In genomic region chr1:201127755-201128455, GRCh38 we compare ENCODE assay signal across 23 cellular contexts. TPM values are rescaled to one million over a fixed set of nuclear protein-coding genes. Genes with fewer than 3 reads are reported as not detected.
DNase-seq lines count a peak whose midpoint lies in the region; ATAC-seq, FAIRE-seq and TF ChIP-seq lines count a peak whose summit lies in the region.
"Had no signal": no experiment of that assay in that cellular context is flagged by ENCODE, and none has a peak within 500 bp of the region (broad histone marks: within the 10 kb centered on the region; RNA-seq: fewer than 3 reads in every experiment).

No MANE protein-coding gene starts in this region.

- no peak overlapping the region for H3K9ac ChIP-seq in kidney (ENCODE audit: low read length in 2 of 2)

- no peaks in the 10 kb centered on the region for H3K9me3 Mint-ChIP-seq in stimulated activated naive CD8-positive, alpha-beta T cell treated with anti-CD3 and anti-CD28 coated beads, Interleukin-15, amount 100 ng/mL, for 72 hours
- no peaks in the 10 kb centered on the region for H3K9me3 Mint-ChIP-seq in activated CD8-positive, alpha-beta T cell treated with anti-CD3 and anti-CD28 coated beads, Interleukin-2, amount 10 ng/mL, durations not matched to agents 7 days and 5 days (ENCODE audit: insufficient read depth)

- H3K36me3 ChIP-seq in WERI-Rb-1: peaks cover 1% of the 10 kb centered on the region; the same call in 1 of the 2 replicates
- H3K36me3 ChIP-seq in kidney (ENCODE audit: control insufficient read depth in 1 of 2, insufficient read depth in 2 of 2, low read length in 2 of 2): no peaks in the 10 kb centered on the region
- H3K36me3 ChIP-seq: esophagus squamous epithelium, Peyer's patch had no signal

- no peak for FAIRE-seq in kidney (lab: Jason Lieb, UNC)
- FAIRE-seq: GM12891, K562, keratinocyte had no signal

- no peaks in the 10 kb centered on the region for H3K4me1 Mint-ChIP-seq in stimulated activated naive CD8-positive, alpha-beta T cell treated with anti-CD3 and anti-CD28 coated beads, Interleukin-15, amount 100 ng/mL, for 72 hours
- H3K4me1 Mint-ChIP-seq in activated CD8-positive, alpha-beta T cell treated with anti-CD3 and anti-CD28 coated beads, Interleukin-2, amount 10 ng/mL, durations not matched to agents 7 days and 5 days (ENCODE audit: low read depth): no peaks in the 10 kb centered on the region
- H3K4me1 Mint-ChIP-seq: neural crest cell had no signal

- no peaks in the 10 kb centered on the region for H3K27me3 ChIP-seq in WERI-Rb-1 (ENCODE audit: insufficient read depth, low read depth, severe bottlenecking)
- H3K27me3 ChIP-seq: Peyer's patch had no signal

- H3K27me3 Mint-ChIP-seq in stimulated activated naive CD8-positive, alpha-beta T cell treated with anti-CD3 and anti-CD28 coated beads, Interleukin-15, amount 100 ng/mL, for 72 hours: peaks cover 9% of the 10 kb centered on the region
- H3K27me3 Mint-ChIP-seq in activated CD8-positive, alpha-beta T cell treated with anti-CD3 and anti-CD28 coated beads, Interleukin-2, amount 10 ng/mL, durations not matched to agents 7 days and 5 days (ENCODE audit: low read depth): peaks cover 9% of the 10 kb centered on the region

- intact Hi-C loops in kidney (cut with DNase I): no loop called here

- no peaks in the 10 kb centered on the region for H3K4me1 ChIP-seq in kidney (ENCODE audit: control insufficient read depth in 1 of 2, insufficient read depth in 1 of 2, low read depth in 1 of 2, low read length in 2 of 2)

- H3K27ac ChIP-seq in WERI-Rb-1 (peak overlapping the region; percentile 25), kidney (ENCODE audit: low read depth in 2 of 2, low read length in 2 of 2) (no peak overlapping the region)
- H3K27ac ChIP-seq: esophagus squamous epithelium, HL-60, Peyer's patch had no signal

- no peaks in the 10 kb centered on the region for H3K9me3 ChIP-seq in WERI-Rb-1 (ENCODE audit: severe bottlenecking)
- H3K9me3 ChIP-seq in kidney (ENCODE audit: control insufficient read depth in 1 of 2, low read length in 2 of 2): no peaks in the 10 kb centered on the region
- H3K9me3 ChIP-seq: esophagus squamous epithelium, Peyer's patch, stomach had no signal

- H3K4me3 ChIP-seq in WERI-Rb-1 (ENCODE audit: low read depth, low read length): no peak overlapping the region
- H3K4me3 ChIP-seq in kidney (ENCODE audit: low read length in 2 of 2): no peak overlapping the region
- H3K4me3 ChIP-seq: esophagus squamous epithelium, K562, Peyer's patch, stomach had no signal

- H3K4me3 Mint-ChIP-seq in stimulated activated naive CD8-positive, alpha-beta T cell treated with anti-CD3 and anti-CD28 coated beads, Interleukin-15, amount 100 ng/mL, for 72 hours: no peak overlapping the region
- H3K4me3 Mint-ChIP-seq in activated CD8-positive, alpha-beta T cell treated with anti-CD3 and anti-CD28 coated beads, Interleukin-2, amount 10 ng/mL, durations not matched to agents 7 days and 5 days: no peak overlapping the region
- H3K4me3 Mint-ChIP-seq: activated naive CD8-positive, alpha-beta T cell; neural crest cell had no signal

- POLR2A ChIA-PET in activated CD8-positive, alpha-beta T cell treated with anti-CD3 and anti-CD28 coated beads, Interleukin-2, amount 10 ng/mL, durations not matched to agents 7 days and 5 days (lab: Charles Lee): no interaction called here

- CTCF ChIA-PET in activated CD8-positive, alpha-beta T cell treated with anti-CD3 and anti-CD28 coated beads, Interleukin-2, amount 10 ng/mL, durations not matched to agents 7 days and 5 days (lab: Charles Lee): interaction anchor here (0.9 kb wide), 1 partner anchor 9 kb away, joined by 3 read pairs; no protein-coding TSS in a partner anchor

- H3K36me3 Mint-ChIP-seq in activated CD8-positive, alpha-beta T cell treated with anti-CD3 and anti-CD28 coated beads, Interleukin-2, amount 10 ng/mL, durations not matched to agents 7 days and 5 days (ENCODE audit: low read depth): no peaks in the 10 kb centered on the region

- ATAC-seq in stimulated activated naive CD8-positive, alpha-beta T cell treated with anti-CD3 and anti-CD28 coated beads, Interleukin-15, amount 100 ng/mL, for 72 hours: peak; percentile 13
- no peak for ATAC-seq in stimulated activated naive CD8-positive, alpha-beta T cell treated with anti-CD3 and anti-CD28 coated beads, Interleukin-15, Interleukin-2, amounts not matched to agents 100 U/mL and 50 U/mL, for 24 hours
- no peak for ATAC-seq in activated CD8-positive, alpha-beta T cell treated with anti-CD3 and anti-CD28 coated beads, Interleukin-2, amount 10 ng/mL, durations not matched to agents 7 days and 5 days

- TF ChIP-seq CTCF in WERI-Rb-1 (IDR thresholded peaks at IDR 0.05; ENCODE audit: low read depth, low read length) (no peak), kidney (IDR thresholded peaks at IDR 0.05; ENCODE audit: borderline replicate concordance, extremely low read depth, insufficient read depth) (no peak)

- no peak for DNase-seq in stimulated activated naive CD8-positive, alpha-beta T cell treated with anti-CD3 and anti-CD28 coated beads, Interleukin-15, amount 100 ng/mL, for 72 hours
- no peak for DNase-seq in stimulated activated naive CD8-positive, alpha-beta T cell treated with anti-CD3 and anti-CD28 coated beads, Interleukin-15, Interleukin-2, amounts not matched to agents 100 U/mL and 50 U/mL, for 24 hours
- DNase-seq in WERI-Rb-1 (no peak), kidney (peak; percentile 45), hepatic stellate cell (ENCODE audit: low spot score) (no peak), NCI-H2081 (lab: John Stamatoyannopoulos, UW) (no peak), MV-4-11 (lab: John Stamatoyannopoulos, UW) (no peak)
- DNase-seq in activated CD8-positive, alpha-beta T cell treated with anti-CD3 and anti-CD28 coated beads, Interleukin-2, amount 10 ng/mL, durations not matched to agents 7 days and 5 days: no peak
- DNase-seq: esophagus squamous epithelium, GF-D8, hippocampal formation, NCI-H1105, Peyer's patch, stomach had no signal

- no peak overlapping the region for H3K27ac Mint-ChIP-seq in stimulated activated naive CD8-positive, alpha-beta T cell treated with anti-CD3 and anti-CD28 coated beads, Interleukin-15, amount 100 ng/mL, for 72 hours
- H3K27ac Mint-ChIP-seq in activated CD8-positive, alpha-beta T cell treated with anti-CD3 and anti-CD28 coated beads, Interleukin-2, amount 10 ng/mL, durations not matched to agents 7 days and 5 days: no peak overlapping the region
- H3K27ac Mint-ChIP-seq: activated naive CD8-positive, alpha-beta T cell had no signal

RNA-seq across cellular contexts. Expression of gene ASCL5, which starts 0.9 kb away (rescaled TPM):
- not detected for total RNA-seq in kidney
- not detected for polyA plus RNA-seq in kidney (ENCODE audit: insufficient read depth, low read depth, low replicate concordance)
- total RNA-seq in activated CD8-positive, alpha-beta T cell treated with anti-CD3 and anti-CD28 coated beads, Interleukin-2, amount 10 ng/mL, durations not matched to agents 7 days and 5 days: not detected
- total RNA-seq: cardiac septum, esophagus squamous epithelium, neural crest cell, Peyer's patch, renal cortical epithelial cell, urinary bladder had no signal
- polyA plus RNA-seq: K562, keratinocyte, urinary bladder had no signal

RNA-seq across cellular contexts. Expression of gene CACNA1S, which starts 15.7 kb away (rescaled TPM):
- not detected for total RNA-seq in kidney
- 0.41 TPM for polyA plus RNA-seq in kidney (ENCODE audit: insufficient read depth, low read depth, low replicate concordance)
- not detected for total RNA-seq in activated CD8-positive, alpha-beta T cell treated with anti-CD3 and anti-CD28 coated beads, Interleukin-2, amount 10 ng/mL, durations not matched to agents 7 days and 5 days
- total RNA-seq: esophagus squamous epithelium, K562, Peyer's patch, renal cortical epithelial cell had no signal
- polyA plus RNA-seq: K562, keratinocyte, stomach, urinary bladder had no signal

RNA-seq across cellular contexts. Expression of gene TMEM9, which starts 26.4 kb away (rescaled TPM):
- 81.9 TPM for total RNA-seq in kidney
- polyA plus RNA-seq in kidney (ENCODE audit: insufficient read depth, low read depth, low replicate concordance): 166 TPM
- 10 to 100 TPM; 13.6 to 18.9 TPM for total RNA-seq in activated CD8-positive, alpha-beta T cell treated with anti-CD3 and anti-CD28 coated beads, Interleukin-2, amount 10 ng/mL, durations not matched to agents 7 days and 5 days
